ENCODE assay signal across 8 cellular contexts in the genomic region with DNA sequence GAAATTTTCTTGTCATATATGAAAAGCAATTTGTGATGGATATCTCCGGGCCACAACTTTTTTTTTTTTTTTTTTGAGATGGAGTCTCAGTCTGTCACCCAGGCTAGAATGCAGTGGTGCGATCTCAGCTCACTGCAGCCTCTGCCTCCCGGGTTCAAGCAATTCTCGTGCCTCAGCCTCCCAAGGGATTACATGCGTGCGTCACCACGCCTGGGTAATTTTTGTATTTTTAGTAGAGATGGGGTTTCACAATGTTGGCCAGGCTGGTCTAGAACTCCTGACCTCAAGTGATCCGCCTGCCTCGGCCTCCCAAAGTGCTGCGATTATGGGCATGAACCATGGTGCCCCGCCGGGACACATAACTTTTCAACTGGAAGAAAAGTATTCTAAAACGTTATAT. TPM values are rescaled to one million over a fixed set of nuclear protein-coding genes. Genes with fewer than 3 reads are reported as not detected.
DNase-seq lines count a peak whose midpoint lies in the region; ATAC-seq, FAIRE-seq and TF ChIP-seq lines count a peak whose summit lies in the region.
"Not testable (repeated sequence)": the region's sequence is repeated elsewhere in the genome, so short reads cannot be mapped to it uniquely, and the experiment has no call there.

No MANE protein-coding gene starts in this region.

- H3K79me2 ChIP-seq in SK-N-SH (ENCODE audit: insufficient read depth) (peaks cover 100% of the 10 kb centered on the region), mammary epithelial cell (ENCODE audit: insufficient read depth, low read length) (peaks cover 98% of the 10 kb centered on the region), fibroblast of lung (ENCODE audit: control insufficient read depth, insufficient read depth, low read length) (peaks cover 71% of the 10 kb centered on the region), neural cell (replicated peaks; ENCODE audit: insufficient read depth, low read length) (peaks cover 23% of the 10 kb centered on the region)

- not testable (repeated sequence) for H3K9me3 ChIP-seq in A549; IMR-90 (ENCODE audit: control insufficient read depth, insufficient read depth, low read length); SK-N-SH; mammary epithelial cell (replicated peaks; ENCODE audit: insufficient read depth, low read length); fibroblast of lung (ENCODE audit: control insufficient read depth, insufficient read depth, low read depth, low read length); neural cell (ENCODE audit: low read length); stomach

- H3K36me3 ChIP-seq in IMR-90 (ENCODE audit: control insufficient read depth, insufficient read depth, low read length); mammary epithelial cell (ENCODE audit: insufficient read depth, low read length); fibroblast of lung (ENCODE audit: control insufficient read depth, insufficient read depth, low read length); neural cell (ENCODE audit: insufficient read depth, low read length); stomach: not testable (repeated sequence)
- H3K36me3 ChIP-seq in SK-N-SH (replicated peaks in 1 of 2; ENCODE audit: control insufficient read depth in 1 of 2, insufficient read depth in 2 of 2, low read length in 1 of 2), result peaks cover 0 to 13% of the 10 kb centered on the region in 2 experiments

- peak overlapping the region; percentile 30 to 46 for H3K27ac Mint-ChIP-seq in activated naive CD4-positive, alpha-beta T cell treated with anti-CD3 and anti-CD28 coated beads, Interleukin-2, amount 50 U/mL, for 72 hours

- H3K4me2 ChIP-seq in A549, result peak overlapping the region; percentile 81
- not testable (repeated sequence) for H3K4me2 ChIP-seq in IMR-90 (ENCODE audit: low read depth, low read length); fibroblast of lung (ENCODE audit: extremely low read depth, insufficient read depth, low read length); neural cell (ENCODE audit: low read length)
- H3K4me2 ChIP-seq in SK-N-SH, result peak overlapping the region; percentile 29
- peak overlapping the region; percentile 72 for H3K4me2 ChIP-seq in mammary epithelial cell (ENCODE audit: insufficient read depth, low read depth, low read length)

- H3K4me3 ChIP-seq in A549; IMR-90 (ENCODE audit: insufficient read depth, low read depth, low read length); SK-N-SH (ENCODE audit: low read depth in 2 of 2, low read length in 1 of 2); fibroblast of lung (replicated peaks in 1 of 4; ENCODE audit: control extremely low read depth in 1 of 4, insufficient read depth in 1 of 4, low read depth in 3 of 4, low read length in 4 of 4); stomach: not testable (repeated sequence)
- peak overlapping the region in 1 of 3 experiments; percentile 21 for H3K4me3 ChIP-seq in mammary epithelial cell (replicated peaks in 1 of 3; ENCODE audit: insufficient read depth in 1 of 3, low read depth in 2 of 3, low read length in 3 of 3)
- H3K4me3 ChIP-seq in neural cell (ENCODE audit: low read length), result peak overlapping the region; percentile 50

- not testable (repeated sequence) for H2AK5ac ChIP-seq in IMR-90 (ENCODE audit: low read depth, low read length)

- ATAC-seq in A549; IMR-90 (ENCODE audit: low read depth); activated naive CD4-positive, alpha-beta T cell treated with anti-CD3 and anti-CD28 coated beads, Interleukin-2, amount 50 U/mL, for 72 hours: not testable (repeated sequence)

- peaks cover 21% of the 10 kb centered on the region for H3F3A ChIP-seq in SK-N-SH (replicated peaks; ENCODE audit: insufficient read depth)
- H3F3A ChIP-seq in neural cell (ENCODE audit: insufficient read depth, low read length, poor library complexity, severe bottlenecking), result not testable (repeated sequence)

- intact Hi-C loops in IMR-90 (cut with micrococcal nuclease), result loop anchor here (5.0 kb wide), 1 partner anchor 33 kb away; no protein-coding TSS in a partner anchor
- intact Hi-C loops in mammary epithelial cell (cut with micrococcal nuclease), result loop anchor here (2.0 to 10.0 kb wide), 2 partner anchors 39 to 1061 kb away; a partner anchor contains a TSS
- intact Hi-C loops in stomach (cut with DNase I; ENCODE audit: low total_unique reads), result not testable (repeated sequence)

- not testable (repeated sequence) for TF ChIP-seq RAD21 in A549 (conservative IDR thresholded peaks at IDR 0.05 in 1 of 2, IDR thresholded peaks at IDR 0.05 in 1 of 2); IMR-90 (IDR thresholded peaks at IDR 0.05; ENCODE audit: low read length); SK-N-SH (IDR thresholded peaks at IDR 0.05; ENCODE audit: low read length); neural cell (conservative IDR thresholded peaks at IDR 0.05)

- TF ChIP-seq CTCF in A549 (IDR thresholded peaks at IDR 0.05); IMR-90 (conservative IDR thresholded peaks at IDR 0.05; ENCODE audit: low read depth, low read length); SK-N-SH (IDR thresholded peaks at IDR 0.05); mammary epithelial cell (conservative IDR thresholded peaks at IDR 0.05 in 1 of 2, IDR thresholded peaks at IDR 0.05 in 1 of 2; ENCODE audit: extremely low read depth in 1 of 2, insufficient read depth in 1 of 2, low read depth in 1 of 2, low read length in 2 of 2); fibroblast of lung (conservative IDR thresholded peaks at IDR 0.05 in 1 of 2, IDR thresholded peaks at IDR 0.05 in 1 of 2; ENCODE audit: low read depth in 1 of 2, low read length in 2 of 2); neural cell (IDR thresholded peaks at IDR 0.05; ENCODE audit: poor library complexity, severe bottlenecking); stomach (IDR thresholded peaks at IDR 0.05): not testable (repeated sequence)

- peaks cover 49% of the 10 kb centered on the region for H4K20me1 ChIP-seq in IMR-90 (ENCODE audit: insufficient read depth, low read length)
- H4K20me1 ChIP-seq in SK-N-SH (ENCODE audit: insufficient read depth), result peaks cover 88% of the 10 kb centered on the region
- not testable (repeated sequence) for H4K20me1 ChIP-seq in mammary epithelial cell (ENCODE audit: insufficient read depth, low read length); fibroblast of lung (ENCODE audit: control insufficient read depth, extremely low read depth, insufficient read depth, low read length); neural cell (ENCODE audit: insufficient read depth)

- dilution Hi-C loops in IMR-90 (cut with HindIII; ENCODE audit: low sequenced_read_pairs, unreplicated experiment); mammary epithelial cell (cut with HindIII; ENCODE audit: low sequenced_read_pairs): not testable (repeated sequence)

- H4K8ac ChIP-seq in IMR-90 (ENCODE audit: low read depth in 2 of 2, low read length in 2 of 2), result not testable (repeated sequence)

- peak overlapping the region; percentile 62 for H2BK5ac ChIP-seq in IMR-90 (ENCODE audit: low read depth, low read length, poor library complexity, severe bottlenecking)

- peaks cover 18% of the 10 kb centered on the region for H3K9me1 ChIP-seq in IMR-90 (ENCODE audit: insufficient read depth, low read length)

- peaks cover under 1 to 26% of the 10 kb centered on the region in 2 donors for H3K36me3 Mint-ChIP-seq in activated naive CD4-positive, alpha-beta T cell treated with anti-CD3 and anti-CD28 coated beads, Interleukin-2, amount 50 U/mL, for 72 hours

- not testable (repeated sequence) for TF ChIP-seq POLR2A in A549 (IDR thresholded peaks at IDR 0.05; ENCODE audit: low read length); IMR-90 (IDR thresholded peaks at IDR 0.05; ENCODE audit: low read depth, low read length); stomach (IDR thresholded peaks at IDR 0.05)

- peaks cover 34 to 76% of the 10 kb centered on the region in 2 experiments for H3K79me1 ChIP-seq in IMR-90 (ENCODE audit: low read depth in 1 of 2, low read length in 2 of 2)

- not testable (repeated sequence) for TF ChIP-seq EP300 in A549 (IDR thresholded peaks at IDR 0.05); SK-N-SH (IDR thresholded peaks at IDR 0.05; ENCODE audit: borderline replicate concordance in 1 of 2, low read depth in 1 of 2, low read length in 1 of 2); neural cell (conservative IDR thresholded peaks at IDR 0.05; ENCODE audit: poor library complexity, severe bottlenecking); stomach (IDR thresholded peaks at IDR 0.05)

- H2AK9ac ChIP-seq in IMR-90 (replicated peaks; ENCODE audit: low read depth, low read length, poor library complexity), result not testable (repeated sequence)

- not testable (repeated sequence) for H4K5ac ChIP-seq in IMR-90 (ENCODE audit: low read depth, low read length)

- H3K18ac ChIP-seq in IMR-90 (ENCODE audit: low read depth, low read length), result 0 out of 2 replicates have a peak overlapping the region, but pooled peaks have one; percentile 47

- H3K4ac ChIP-seq in IMR-90 (ENCODE audit: low read depth, low read length), result peak overlapping the region; percentile 16; the same call in 1 of the 2 replicates

- in situ Hi-C loops in IMR-90 (cut with MboI; ENCODE audit: low sequenced_read_pairs); mammary epithelial cell (cut with MboI; ENCODE audit: low sequenced_read_pairs in 2 of 2): not testable (repeated sequence)

- H3K23ac ChIP-seq in IMR-90 (ENCODE audit: low read depth, low read length), result not testable (repeated sequence)

- not testable (repeated sequence) for BruUV-seq in IMR-90 (replicated peaks; lab: Mats Ljungman, UMichigan); mammary epithelial cell (replicated peaks; lab: Mats Ljungman, UMichigan)

- H2AFZ ChIP-seq in IMR-90 (replicated peaks; ENCODE audit: low read length, poor library complexity); SK-N-SH (ENCODE audit: low read depth); mammary epithelial cell (ENCODE audit: low read depth, low read length); fibroblast of lung (ENCODE audit: low read length); neural cell (ENCODE audit: low read depth, low read length): not testable (repeated sequence)

- not testable (repeated sequence) for H3K27me3 ChIP-seq in IMR-90 (ENCODE audit: control insufficient read depth, insufficient read depth, low read length); SK-N-SH (ENCODE audit: insufficient read depth); mammary epithelial cell (ENCODE audit: insufficient read depth, low read length); fibroblast of lung (ENCODE audit: control insufficient read depth, insufficient read depth, low read length); neural cell (ENCODE audit: insufficient read depth, low read depth, low read length); stomach

- FAIRE-seq in A549 (lab: Jason Lieb, UNC), result not testable (repeated sequence)

- POLR2A ChIA-PET in A549 (lab: Yijun Ruan, JAX); IMR-90 (lab: Charles Lee; ENCODE audit: unreplicated experiment); SK-N-SH (lab: Yijun Ruan, JAX): not testable (repeated sequence)

- H2BK120ac ChIP-seq in IMR-90 (ENCODE audit: low read depth, low read length), result not testable (repeated sequence)

- H3K27ac ChIP-seq in A549 (peak overlapping the region; percentile 65 to 81), IMR-90 (ENCODE audit: insufficient read depth, low read length) (peak overlapping the region; percentile 54; the same call in 1 of the 2 replicates), SK-N-SH (ENCODE audit: low read depth in 2 of 2, low read length in 1 of 2) (peak overlapping the region in 1 of 2 experiments; percentile 64; a peak in 2 of 4 replicates), mammary epithelial cell (ENCODE audit: insufficient read depth, low read depth, low read length) (peak overlapping the region; percentile 84), fibroblast of lung (ENCODE audit: insufficient read depth, low read length) (peak overlapping the region; percentile 64), neural cell (ENCODE audit: low read length) (peak overlapping the region; percentile 67), stomach (peak overlapping the region in 4 of 5 donors; percentile 54 to 66 (median 63))

- H3K4me1 ChIP-seq in A549 (peaks cover 99% of the 10 kb centered on the region), IMR-90 (ENCODE audit: control insufficient read depth, insufficient read depth, low read length) (peaks cover 26% of the 10 kb centered on the region), SK-N-SH (ENCODE audit: control insufficient read depth in 1 of 2, insufficient read depth in 2 of 2, low read depth in 1 of 2, low read length in 1 of 2) (peaks cover 1 to 17% of the 10 kb centered on the region in 2 experiments; a peak in 3 of 4 replicates), mammary epithelial cell (ENCODE audit: insufficient read depth, low read length) (peaks cover 55% of the 10 kb centered on the region), fibroblast of lung (ENCODE audit: control insufficient read depth, extremely low read depth, insufficient read depth, low read length) (peaks cover 25% of the 10 kb centered on the region), stomach (peaks cover 52 to 92% (median 62%) of the 10 kb centered on the region in 4 donors)

- H4K91ac ChIP-seq in IMR-90 (ENCODE audit: insufficient read depth, low read depth, low read length), result not testable (repeated sequence)

- not testable (repeated sequence) for H2BK15ac ChIP-seq in IMR-90 (ENCODE audit: low read depth, low read length)

- H3K56ac ChIP-seq in IMR-90 (ENCODE audit: extremely low read depth, insufficient read depth, low read length), result not testable (repeated sequence)

- WGBS in A549 (ENCODE audit: missing lambda C conversion rate), result 79% methylated on average over 13 of the region's 13 CpGs
- 80% methylated on average over 1 of the region's 13 CpGs; no CpG with 5 or more reads in 1 of the 2 experiments for WGBS in IMR-90 (ENCODE audit: extremely low coverage in 2 of 2, insufficient read length in 1 of 2), 2 experiments
- WGBS in SK-N-SH (ENCODE audit: low lambda C conversion rate), result 93% methylated on average over 13 of the region's 13 CpGs
- 97% methylated on average over 13 of the region's 13 CpGs for WGBS in mammary epithelial cell (ENCODE audit: low coverage, missing lambda C conversion rate)
- 88 to 92% (median 91%) methylated on average over 13 of the region's 13 CpGs for WGBS in stomach, 5 donors

- CTCF ChIA-PET in A549 (lab: Yijun Ruan, JAX) (interaction anchor here (1.0 to 1.6 kb wide), 2 partner anchors 23 to 38 kb away, joined by 3 to 5 read pairs; no protein-coding TSS in a partner anchor), IMR-90 (lab: Yijun Ruan, JAX) (interaction anchor here (0.7 kb wide), 1 partner anchor 198 kb away, joined by 4 read pairs; no protein-coding TSS in a partner anchor), SK-N-SH (lab: Yijun Ruan, JAX) (interaction anchor here (1.0 kb wide), 1 partner anchor 10 kb away, joined by 3 read pairs; no protein-coding TSS in a partner anchor)
- CTCF ChIA-PET in mammary epithelial cell (lab: Charles Lee; ENCODE audit: low non-redundant PET), result not testable (repeated sequence)

- not testable (repeated sequence) for H3K14ac ChIP-seq in IMR-90 (replicated peaks; ENCODE audit: low read depth, low read length)

- H2BK20ac ChIP-seq in IMR-90 (ENCODE audit: low read depth, low read length), result not testable (repeated sequence)

- DNase-seq in A549 (ENCODE audit: low read depth in 1 of 2, low spot score in 1 of 2); IMR-90; SK-N-SH; activated naive CD4-positive, alpha-beta T cell treated with anti-CD3 and anti-CD28 coated beads, Interleukin-2, amount 50 U/mL, for 72 hours (ENCODE audit: low spot score in 2 of 2); mammary epithelial cell; fibroblast of lung (ENCODE audit: low read depth in 2 of 2); stomach: not testable (repeated sequence)

- not testable (repeated sequence) for H3K9me3 Mint-ChIP-seq in activated naive CD4-positive, alpha-beta T cell treated with anti-CD3 and anti-CD28 coated beads, Interleukin-2, amount 50 U/mL, for 72 hours

- not testable (repeated sequence) for H3K9ac ChIP-seq in IMR-90 (ENCODE audit: low read depth, low read length); SK-N-SH; mammary epithelial cell (ENCODE audit: insufficient read depth, low read length); fibroblast of lung (ENCODE audit: insufficient read depth, low read length); neural cell (ENCODE audit: low read length)

- H3K9me2 ChIP-seq in SK-N-SH; neural cell (ENCODE audit: insufficient read depth, low read length): not testable (repeated sequence)

RNA-seq across cellular contexts. Expression of a gene that starts 40.1 kb away (rescaled TPM):
- polyA plus RNA-seq in A549 (2011; rRNA removed) (21.5 and 22.1 TPM in 2 replicates), A549 (2017; fragmentation: RNase III; extraction: RNeasy Plus Mini Kit Qiagen cat#74134 plus additional on column Dnase treatment) (13.3 to 15.4 TPM (median 13.8 TPM) in 3 replicates), IMR-90 (2012; rRNA removed) (13.3 and 13.4 TPM in 2 replicates), SK-N-SH (2012; rRNA removed) (12.9 and 13.8 TPM in 2 replicates), mammary epithelial cell (19.9 TPM), fibroblast of lung (15.9 and 17.2 TPM in 2 replicates), neural cell (22.9 and 27.3 TPM in 2 replicates), stomach (10 to 100 TPM in 1 of 3 donors, 1 to 10 TPM in 2; 8.0 to 14.8 (median 9.4) TPM)
- polyA plus RNA-seq in A549 (2012; cell fraction: cytosol; rRNA removed), result 8.6 and 10.8 TPM in 2 replicates
- polyA plus RNA-seq in A549 (2012; cell fraction: nucleus; rRNA removed), result 23.9 and 34.3 TPM in 2 replicates
- 20.1 and 20.5 TPM in 2 replicates for polyA minus RNA-seq in A549 (2011; rRNA and poly(A)+ RNA removed)
- total RNA-seq in IMR-90 (2012; rRNA removed) (20.3 and 21.7 TPM in 2 replicates), mammary epithelial cell (10 to 100 TPM; 42.5 to 43.2 TPM), fibroblast of lung (13.1 and 18.7 TPM in 2 replicates), stomach (10 to 100 TPM; 28.6 to 46.8 (median 36.5) TPM)
- 6.4 and 8.0 TPM in 2 replicates for polyA plus RNA-seq in IMR-90 (2012; cell fraction: cytosol; rRNA removed)
- polyA plus RNA-seq in IMR-90 (2012; cell fraction: nucleus; rRNA removed; ENCODE audit: low replicate concordance), result 24.1 and 44.4 TPM in 2 replicates
- polyA plus RNA-seq in SK-N-SH (2012; cell fraction: cytosol; rRNA removed), result 7.8 and 8.7 TPM in 2 replicates
- polyA plus RNA-seq in SK-N-SH (2012; cell fraction: nucleus; rRNA removed), result 31.5 and 34.0 TPM in 2 replicates
- total RNA-seq in activated naive CD4-positive, alpha-beta T cell treated with anti-CD3 and anti-CD28 coated beads, Interleukin-2, amount 50 U/mL, for 72 hours, result 10 to 100 TPM; 13.5 to 19.6 TPM
- polyA minus RNA-seq in mammary epithelial cell (35.4 TPM), fibroblast of lung (ENCODE audit: low replicate concordance) (15.4 and 17.3 TPM in 2 replicates), neural cell (58.5 and 61.8 TPM in 2 replicates)
- 12.2 and 15.4 TPM in 2 replicates for polyA plus RNA-seq in fibroblast of lung (2012)
